Comparison of ENCODE assay signal across 8 cellular contexts in genomic region chr11:20112291-20113146, GRCh38. TPM values are rescaled to one million over a fixed set of nuclear protein-coding genes. Genes with fewer than 3 reads are reported as not detected.
DNase-seq lines count a peak whose midpoint lies in the region; ATAC-seq and TF ChIP-seq lines count a peak whose summit lies in the region.

No MANE protein-coding gene starts in this region.

- no peak for TF ChIP-seq POLR2A in prostate gland (IDR thresholded peaks at IDR 0.05)

- intact Hi-C loops in prostate gland (cut with DNase I), result loop anchor here (5.0 kb wide), 2 partner anchors 160 to 550 kb away; no protein-coding TSS in a partner anchor

- DNase-seq in stimulated activated CD8-positive, alpha-beta memory T cell treated with anti-CD3 and anti-CD28 coated beads, Interleukin-4, amount 100 ng/mL, for 24 hours (ENCODE audit: low read depth), result peak; percentile 4
- DNase-seq in stimulated activated CD8-positive, alpha-beta memory T cell treated with anti-CD3 and anti-CD28 coated beads, Interleukin-4, amount 100 ng/mL, for 48 hours, result no peak
- DNase-seq in glomerular endothelial cell (ENCODE audit: extremely low read depth, low read depth, low spot score) (peak; percentile 85), prostate gland (ENCODE audit: low spot score) (peak; percentile 68), NCI-H510A treated with DMSO at 0.1 percent for 48 hours (lab: John Stamatoyannopoulos, UW) (no peak)
- DNase-seq in central memory CD4-positive, alpha-beta T cell, result no peak

- no peaks in the 10 kb centered on the region for H3K36me3 ChIP-seq in prostate gland

- H3K4me3 ChIP-seq in WI38 (ENCODE audit: low read depth, low read length) (peak overlapping the region; percentile 39), prostate gland (no peak overlapping the region)

- no peaks in the 10 kb centered on the region for H3K27me3 ChIP-seq in prostate gland (replicated peaks; ENCODE audit: insufficient read depth)

- peak overlapping the region; percentile 29 to 60 for H3K27ac ChIP-seq in prostate gland

- TF ChIP-seq CTCF in WI38 (IDR thresholded peaks at IDR 0.05; ENCODE audit: low read depth, low read length), result no peak
- no peak for TF ChIP-seq CTCF in prostate gland (IDR thresholded peaks at IDR 0.05)

- H3K4me1 ChIP-seq in prostate gland (replicated peaks), result peaks cover 3% of the 10 kb centered on the region

- ATAC-seq in HG03521 (IDR thresholded peaks at IDR 0.05; ENCODE audit: unreplicated experiment), result no peak

- 41% methylated on average over 15 of the region's 15 CpGs for WGBS in prostate gland

- H3K9me3 ChIP-seq in prostate gland, result no peaks in the 10 kb centered on the region

RNA-seq across cellular contexts. Expression of gene DBX1, which starts 47.8 kb away (rescaled TPM):
- total RNA-seq in glomerular endothelial cell (not detected in 2 replicates), prostate gland (not detected)

Comparison
In these comparisons a context has a peak if more than half of its experiments do, and no peak if none do; other contexts are left out.
1. DNase-seq: peak in stimulated activated CD8-positive, alpha-beta memory T cell treated with anti-CD3 and anti-CD28 coated beads, Interleukin-4, amount 100 ng/mL, for 24 hours (single experiment), glomerular endothelial cell (single experiment) and prostate gland (single experiment); none in stimulated activated CD8-positive, alpha-beta memory T cell treated with anti-CD3 and anti-CD28 coated beads, Interleukin-4, amount 100 ng/mL, for 48 hours (single experiment), NCI-H510A treated with DMSO at 0.1 percent for 48 hours (single experiment) and central memory CD4-positive, alpha-beta T cell (single experiment).